13 cellular contexts compared by ENCODE assay signal in the genomic region with DNA sequence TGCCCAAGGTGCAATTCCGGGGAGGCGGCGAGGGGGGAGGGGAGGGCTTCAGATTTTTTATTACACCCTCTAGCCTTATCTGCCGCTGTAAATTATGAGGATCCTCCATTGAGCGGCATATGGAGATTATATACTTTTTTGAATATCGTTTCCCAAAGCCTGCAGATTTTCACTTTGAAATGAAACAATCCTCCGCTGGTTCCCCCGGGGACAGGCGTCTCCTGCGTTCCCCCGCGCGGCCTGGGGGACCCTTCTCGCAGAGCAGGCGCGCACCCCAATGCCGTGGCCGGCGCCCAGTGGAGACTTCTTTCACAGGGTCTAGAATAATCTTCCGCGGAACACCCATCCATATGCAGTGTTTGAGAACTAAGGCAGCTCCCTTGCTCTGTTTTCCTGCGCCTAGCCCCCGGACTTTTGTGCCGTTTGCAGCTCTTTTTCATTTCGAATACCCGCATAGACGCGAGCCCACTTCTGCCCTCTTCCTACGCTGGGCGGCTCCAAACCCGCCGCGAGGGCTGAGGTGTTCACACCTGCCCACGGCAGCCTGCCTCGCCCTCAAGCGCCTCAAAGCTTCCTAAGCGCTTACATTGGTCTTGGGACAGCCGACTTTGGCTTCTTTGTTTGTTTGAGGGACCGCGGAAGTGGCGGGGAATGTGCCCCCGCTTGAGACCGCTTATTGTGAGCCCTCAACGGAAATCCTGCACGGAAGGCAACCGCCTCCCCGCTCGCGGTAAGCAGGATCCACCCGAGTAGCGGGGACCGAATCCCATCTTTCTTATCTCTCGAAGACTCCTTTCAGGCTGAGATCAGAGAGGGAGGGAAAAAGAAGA. TPM values are rescaled to one million over a fixed set of nuclear protein-coding genes. Genes with fewer than 3 reads are reported as not detected.
DNase-seq lines count a peak whose midpoint lies in the region; ATAC-seq and TF ChIP-seq lines count a peak whose summit lies in the region.
"Had no signal": no experiment of that assay in that cellular context is flagged by ENCODE, and none has a peak within 500 bp of the region (broad histone marks: within the 10 kb centered on the region; RNA-seq: fewer than 3 reads in every experiment).

No MANE protein-coding gene starts in this region.

- H3K27me3 Mint-ChIP-seq in chondrocyte (ENCODE audit: low read depth) (peaks cover 85% of the 10 kb centered on the region), type B pancreatic cell (peaks cover 99% of the 10 kb centered on the region)
- peaks cover 30 to 85% (median 60%) of the 10 kb centered on the region in 5 donors for H3K27me3 Mint-ChIP-seq in naive thymus-derived CD8-positive, alpha-beta T cell

- ATAC-seq in Right ventricle myocardium inferior (no peak), left cardiac atrium (no peak), GM21423 (IDR thresholded peaks at IDR 0.05; ENCODE audit: unreplicated experiment) (no peak)
- no peak for ATAC-seq in naive thymus-derived CD8-positive, alpha-beta T cell
- ATAC-seq: gastroesophageal sphincter had no signal

- H3K9me3 Mint-ChIP-seq in chondrocyte (ENCODE audit: low read depth) = peaks cover 4% of the 10 kb centered on the region
- peaks cover 0 to 5% (median 0%) of the 10 kb centered on the region in 9 donors for H3K9me3 Mint-ChIP-seq in naive thymus-derived CD8-positive, alpha-beta T cell
- no peaks in the 10 kb centered on the region for H3K9me3 Mint-ChIP-seq in type B pancreatic cell
- H3K9me3 Mint-ChIP-seq: activated CD4-positive, alpha-beta memory T cell treated with anti-CD3 and anti-CD28 coated beads, Interleukin-2, amount 10 ng/mL, durations not matched to agents 7 days and 5 days; central memory CD8-positive, alpha-beta T cell had no signal

- peak; percentile 46 for DNase-seq in Right ventricle myocardium inferior (ENCODE audit: missing footprints)
- DNase-seq in left cardiac atrium = no peak
- DNase-seq in chondrocyte (ENCODE audit: low spot score) = peak; percentile 70
- DNase-seq in naive thymus-derived CD8-positive, alpha-beta T cell = no peak
- DNase-seq in type B pancreatic cell (ENCODE audit: extremely low spot score, unreplicated experiment) = no peak
- DNase-seq in activated CD4-positive, CD25-positive, alpha-beta regulatory T cell (lab: John Stamatoyannopoulos, UW) = no peak
- no peak for DNase-seq in posterior vena cava (ENCODE audit: low spot score)
- DNase-seq: activated CD4-positive, alpha-beta memory T cell treated with anti-CD3 and anti-CD28 coated beads, Interleukin-2, amount 10 ng/mL, durations not matched to agents 7 days and 5 days; GOT3; NCI-H1417 treated with DMSO at 0.1 percent for 48 hours had no signal

- intact Hi-C loops in Right ventricle myocardium inferior (cut with DNase I) = no loop called here
- intact Hi-C loops in left cardiac atrium (cut with DNase I) = no loop called here
- intact Hi-C loops in posterior vena cava (cut with DNase I) = no loop called here

- H3K4me3 Mint-ChIP-seq in chondrocyte (ENCODE audit: unreplicated experiment) = peak overlapping the region; percentile 35
- peak overlapping the region in 9 of 10 donors; percentile 20 to 80 (median 53) for H3K4me3 Mint-ChIP-seq in naive thymus-derived CD8-positive, alpha-beta T cell
- peak overlapping the region; percentile 85 for H3K4me3 Mint-ChIP-seq in type B pancreatic cell
- H3K4me3 Mint-ChIP-seq: activated CD4-positive, alpha-beta memory T cell treated with anti-CD3 and anti-CD28 coated beads, Interleukin-2, amount 10 ng/mL, durations not matched to agents 7 days and 5 days; central memory CD8-positive, alpha-beta T cell had no signal

- H3K27ac Mint-ChIP-seq in chondrocyte (ENCODE audit: unreplicated experiment) (no peak overlapping the region), type B pancreatic cell (no peak overlapping the region)
- no peak overlapping the region for H3K27ac Mint-ChIP-seq in naive thymus-derived CD8-positive, alpha-beta T cell
- H3K27ac Mint-ChIP-seq: activated CD4-positive, alpha-beta memory T cell treated with anti-CD3 and anti-CD28 coated beads, Interleukin-2, amount 10 ng/mL, durations not matched to agents 7 days and 5 days had no signal

- H3K4me1 Mint-ChIP-seq in chondrocyte (ENCODE audit: low read depth) (peaks cover 31% of the 10 kb centered on the region), type B pancreatic cell (ENCODE audit: unreplicated experiment) (peaks cover 4% of the 10 kb centered on the region)
- peaks cover 7 to 20% (median 13%) of the 10 kb centered on the region in 4 donors for H3K4me1 Mint-ChIP-seq in naive thymus-derived CD8-positive, alpha-beta T cell

- H3K36me3 Mint-ChIP-seq in chondrocyte (ENCODE audit: low read depth) (no peaks in the 10 kb centered on the region), type B pancreatic cell (no peaks in the 10 kb centered on the region)
- peaks cover 0 to 6% (median 2%) of the 10 kb centered on the region in 3 donors for H3K36me3 Mint-ChIP-seq in naive thymus-derived CD8-positive, alpha-beta T cell

- TF ChIP-seq CTCF in chondrocyte (IDR thresholded peaks at IDR 0.05) (no peak), type B pancreatic cell (conservative IDR thresholded peaks at IDR 0.05) (no peak)

- POLR2A ChIA-PET in naive thymus-derived CD8-positive, alpha-beta T cell (lab: Charles Lee) = no interaction called here

RNA-seq across cellular contexts. Expression of a gene that starts 7.5 kb away (rescaled TPM):
- total RNA-seq in Right ventricle myocardium inferior (not detected), left cardiac atrium (not detected), chondrocyte (not detected in 3 replicates), type B pancreatic cell (ENCODE audit: low replicate concordance) (0.29 and 0.62 TPM in 2 replicates), posterior vena cava (not detected)
- not detected for total RNA-seq in naive thymus-derived CD8-positive, alpha-beta T cell
- not detected for polyA plus RNA-seq in naive thymus-derived CD8-positive, alpha-beta T cell
- total RNA-seq: activated CD4-positive, alpha-beta memory T cell treated with anti-CD3 and anti-CD28 coated beads, Interleukin-2, amount 10 ng/mL, durations not matched to agents 7 days and 5 days; gastroesophageal sphincter had no signal

Comparison
In these comparisons a context has a peak if more than half of its experiments do, and no peak if none do; other contexts are left out.
1. DNase-seq: peak in Right ventricle myocardium inferior (single experiment) and chondrocyte (single experiment); none in left cardiac atrium (single experiment), naive thymus-derived CD8-positive, alpha-beta T cell (0 of 10), type B pancreatic cell (single experiment), activated CD4-positive, CD25-positive, alpha-beta regulatory T cell (0 of 4) and posterior vena cava (single experiment).
2. H3K4me3 Mint-ChIP-seq: peak in every context shown above with its lines; median percentile 85 in type B pancreatic cell; 53 in naive thymus-derived CD8-positive, alpha-beta T cell; 35 in chondrocyte.